In the genomic region with DNA sequence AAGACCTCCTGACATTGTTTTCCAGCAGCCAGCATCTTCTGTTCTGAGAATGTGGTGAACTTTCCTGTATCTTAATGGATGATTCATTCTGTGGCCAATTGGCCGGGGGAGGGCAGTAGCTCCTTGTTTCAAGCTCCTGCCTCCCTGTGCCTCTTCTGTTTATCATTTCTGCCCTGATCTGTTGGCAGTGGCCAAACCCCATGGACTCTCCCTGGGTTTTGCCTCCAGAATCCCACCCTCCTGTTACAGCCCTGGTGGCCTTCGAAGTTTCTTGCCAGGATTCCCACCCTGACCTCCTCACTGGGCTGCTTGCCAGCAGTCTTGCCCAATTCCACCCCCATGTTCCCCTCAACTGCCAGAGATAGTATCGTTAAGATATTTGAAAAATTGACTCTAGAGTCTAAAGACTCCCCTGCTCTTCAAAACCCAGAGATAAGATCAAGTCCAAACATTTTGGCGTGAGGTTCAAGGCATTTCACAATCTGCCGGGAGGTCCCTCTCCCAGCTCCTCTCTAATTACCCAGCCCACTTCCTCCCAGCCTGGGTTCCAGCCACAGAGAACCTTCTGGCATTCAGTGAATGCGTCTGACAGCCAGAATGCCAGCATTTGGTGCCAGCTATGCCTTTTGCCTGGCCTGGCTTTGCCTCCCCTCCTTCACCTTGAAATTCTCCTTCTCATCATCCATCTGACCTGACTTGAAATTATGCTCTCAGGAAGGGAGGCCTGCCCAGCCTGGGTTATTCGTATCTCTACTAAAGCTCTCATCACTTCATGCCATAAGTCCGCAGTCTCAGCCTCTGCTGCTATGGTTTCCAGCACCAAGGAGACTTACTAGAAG, we compare ENCODE assay signal across 8 cellular contexts. TPM values are rescaled to one million over a fixed set of nuclear protein-coding genes. Genes with fewer than 3 reads are reported as not detected.
DNase-seq lines count a peak whose midpoint lies in the region; ATAC-seq and TF ChIP-seq lines count a peak whose summit lies in the region.

No MANE protein-coding gene starts in this region.

- no peak for TF ChIP-seq POLR2A in transverse colon (IDR thresholded peaks at IDR 0.05)

- in situ Hi-C loops in transverse colon (cut with MboI; ENCODE audit: low pct_ligation_motif_present in 1 of 4, low pct_unique_long_range_greater_than_20kb in 1 of 4, low sequenced_read_pairs in 3 of 4) = no loop called here

- H3K4me1 ChIP-seq in transverse colon = peaks cover 10 to 29% (median 11%) of the 10 kb centered on the region in 4 donors

- H3K36me3 ChIP-seq in MG63 (no peaks in the 10 kb centered on the region), transverse colon (no peaks in the 10 kb centered on the region)

- 51 to 57% methylated on average over 3 to 7 of the region's 8 CpGs for WGBS in transverse colon (ENCODE audit: low coverage in 1 of 2), 2 donors

- ATAC-seq in left colon (peak; percentile 30), HG03565 (IDR thresholded peaks at IDR 0.05; ENCODE audit: unreplicated experiment) (no peak), HG03354 (IDR thresholded peaks at IDR 0.05; ENCODE audit: poor library complexity, severe bottlenecking, unreplicated experiment) (no peak)

- DNase-seq in AG20443 (ENCODE audit: low spot score) (peak; percentile 91), MG63 (peak; percentile 84), amniotic stem cell (lab: John Stamatoyannopoulos, UW) (peak; percentile 80), left colon (peak; percentile 20 to 79), transverse colon (peak; percentile 54), NCI-H2171 treated with DMSO at 0.1 percent for 48 hours (lab: John Stamatoyannopoulos, UW) (no peak)

- no peak for TF ChIP-seq CTCF in transverse colon (IDR thresholded peaks at IDR 0.05)

- H3K27me3 ChIP-seq in MG63 (no peaks in the 10 kb centered on the region), transverse colon (no peaks in the 10 kb centered on the region)

- H3K4me3 ChIP-seq in MG63 = no peak overlapping the region
- no peak overlapping the region for H3K4me3 ChIP-seq in transverse colon

- H3K27ac ChIP-seq in transverse colon = peak overlapping the region; percentile 71 to 88 (median 78)

- H3K9me3 ChIP-seq in MG63 = no peaks in the 10 kb centered on the region
- H3K9me3 ChIP-seq in transverse colon = no peaks in the 10 kb centered on the region

- peak; percentile 92 for TF ChIP-seq EP300 in transverse colon (IDR thresholded peaks at IDR 0.05; ENCODE audit: low read depth)

- intact Hi-C loops in left colon (cut with DNase I, micrococcal nuclease) = no loop called here
- intact Hi-C loops in transverse colon (cut with DNase I; ENCODE audit: low total_unique reads) = no loop called here

RNA-seq across cellular contexts. Expression of a gene that starts 37.7 kb away (rescaled TPM):
- 924 and 1,093 TPM in 2 replicates for total RNA-seq in MG63 (2014; rRNA removed; shearing (Covaris generic); ENCODE audit: low replicate concordance)
- total RNA-seq in left colon = 10 to 100 TPM; 79.5 to 97.9 TPM
- total RNA-seq in transverse colon = 100 to 1,000 TPM in 3 of 4 donors, 10 to 100 TPM in 1; 72.9 to 127 (median 122) TPM

RNA-seq across cellular contexts. Expression of a gene that starts 39.9 kb away (rescaled TPM):
- total RNA-seq in MG63 (2014; rRNA removed; shearing (Covaris generic); ENCODE audit: low replicate concordance) = 34.1 and 38.7 TPM in 2 replicates
- 10 to 100 TPM; 13.7 to 17.3 TPM for total RNA-seq in left colon
- total RNA-seq in transverse colon = 10 to 100 TPM in 3 of 4 donors, 1 to 10 TPM in 1; 9.4 to 26.0 (median 18.8) TPM
